21 cellular contexts compared by ENCODE assay signal in genomic region chr16:57761957-57762356, GRCh38.
"Had no signal": no experiment of that assay in that cellular context is flagged by ENCODE, and none has a peak within 500 bp of the region (broad histone marks: within the 10 kb centered on the region; RNA-seq: fewer than 3 reads in every experiment).

No MANE protein-coding gene starts in this region.

- H3K4me1 Mint-ChIP-seq: activated naive CD4-positive, alpha-beta T cell treated with anti-CD3 and anti-CD28 coated beads, Interleukin-2, amount 10 ng/mL, durations not matched to agents 7 days and 5 days had no signal

- H3K4me3 ChIP-seq: heart right ventricle, left lung, upper lobe of left lung had no signal

- H3K4me3 Mint-ChIP-seq: activated naive CD4-positive, alpha-beta T cell treated with anti-CD3 and anti-CD28 coated beads, Interleukin-2, amount 10 ng/mL, durations not matched to agents 7 days and 5 days; mesothelial cell of epicardium; naive thymus-derived CD8-positive, alpha-beta T cell; T-helper 17 cell had no signal

- H3K27me3 ChIP-seq: heart right ventricle, left lung, upper lobe of left lung had no signal

- H3K9me3 Mint-ChIP-seq: activated naive CD4-positive, alpha-beta T cell treated with anti-CD3 and anti-CD28 coated beads, Interleukin-2, amount 10 ng/mL, durations not matched to agents 7 days and 5 days; mesothelial cell of epicardium; naive thymus-derived CD8-positive, alpha-beta T cell had no signal

- FAIRE-seq: endometrium, keratinocyte had no signal

- DNase-seq: activated CD4-positive, alpha-beta T cell treated with anti-CD3 and anti-CD28 coated beads for 4 hours; activated CD4-positive, alpha-beta T cell treated with anti-CD3 and anti-CD28 coated beads, Interleukin-2, amount 50 U/mL, for 48 hours; activated CD4-positive, CD25-positive, alpha-beta regulatory T cell; activated effector memory CD4-positive, alpha-beta T cell treated with anti-CD3 and anti-CD28 coated beads, Interleukin-2, amount 50 U/mL, for 16 hours; activated naive CD4-positive, alpha-beta T cell treated with anti-CD3 and anti-CD28 coated beads, Interleukin-2, amount 10 ng/mL, durations not matched to agents 7 days and 5 days; amygdala; erythroblast; foreskin fibroblast; heart right ventricle; naive thymus-derived CD8-positive, alpha-beta T cell; nucleus accumbens; stimulated activated CD4-positive, alpha-beta T cell treated with anti-CD3 and anti-CD28 coated beads, Interleukin-2, amount 100 ng/mL, for 48 hours; stimulated activated CD8-positive, alpha-beta memory T cell treated with anti-CD3 and anti-CD28 coated beads, Interleukin-4, amount 100 ng/mL, for 48 hours; stimulated activated naive CD4-positive, alpha-beta T cell treated with Interleukin-2 at 50 U/mL for 16 hours; SW 1271; T-helper 17 cell had no signal

- H3K27me3 Mint-ChIP-seq: naive thymus-derived CD8-positive, alpha-beta T cell; T-helper 17 cell had no signal

- H3K9me3 ChIP-seq: heart right ventricle, left lung, upper lobe of left lung had no signal

- H3K36me3 Mint-ChIP-seq: activated naive CD4-positive, alpha-beta T cell treated with anti-CD3 and anti-CD28 coated beads, Interleukin-2, amount 10 ng/mL, durations not matched to agents 7 days and 5 days; naive thymus-derived CD8-positive, alpha-beta T cell had no signal

- H3K27ac ChIP-seq: left lung, upper lobe of left lung had no signal

- ATAC-seq: heart right ventricle; left lung; naive thymus-derived CD8-positive, alpha-beta T cell; T-helper 17 cell had no signal

- H3K27ac Mint-ChIP-seq: mesothelial cell of epicardium, T-helper 17 cell had no signal
